In genomic region chr17:77528516-77529327, GRCh38 we compare ENCODE assay signal across 8 cellular contexts.
DNase-seq lines count a peak whose midpoint lies in the region; ATAC-seq and TF ChIP-seq lines count a peak whose summit lies in the region.

No MANE protein-coding gene starts in this region.

- ATAC-seq in left cardiac atrium = peak; percentile 54 to 63
- ATAC-seq in GM18907 (IDR thresholded peaks at IDR 0.05; ENCODE audit: unreplicated experiment) = no peak

- H3K27me3 ChIP-seq in prostate gland (replicated peaks; ENCODE audit: insufficient read depth) = peaks cover 4% of the 10 kb centered on the region

- no peak for TF ChIP-seq CTCF in prostate gland (IDR thresholded peaks at IDR 0.05)

- DNase-seq in activated effector memory CD4-positive, alpha-beta T cell treated with anti-CD3 and anti-CD28 coated beads, Interleukin-2, amount 50 U/mL, for 16 hours = peak; percentile 67
- no peak for DNase-seq in activated effector memory CD4-positive, alpha-beta T cell treated with Interleukin-2 at 50 U/mL for 16 hours
- DNase-seq in activated CD4-positive, alpha-beta T cell treated with anti-CD3 and anti-CD28 coated beads, Interleukin-2, amount 50 U/mL, for 48 hours = peak; percentile 49 to 56
- DNase-seq in left cardiac atrium (no peak), NCI-H187 (lab: John Stamatoyannopoulos, UW) (no peak), prostate gland (ENCODE audit: low spot score) (no peak)
- DNase-seq in stimulated activated CD4-positive, alpha-beta T cell treated with anti-CD3 and anti-CD28 coated beads, Interleukin-4, amount 100 ng/mL, for 1 hour = peak; percentile 41

- H3K4me1 ChIP-seq in prostate gland (replicated peaks) = no peaks in the 10 kb centered on the region

- no peaks in the 10 kb centered on the region for H3K36me3 ChIP-seq in prostate gland

- no peaks in the 10 kb centered on the region for H3K9me3 ChIP-seq in prostate gland

- 4% methylated on average over 66 of the region's 66 CpGs for WGBS in prostate gland

- no peak for TF ChIP-seq POLR2A in prostate gland (IDR thresholded peaks at IDR 0.05)

- intact Hi-C loops in left cardiac atrium (cut with DNase I) (no loop called here), prostate gland (cut with DNase I) (no loop called here)

- no peak overlapping the region for H3K27ac ChIP-seq in prostate gland

- H3K4me3 ChIP-seq in prostate gland = peak overlapping the region in 1 of 2 donors; percentile 17

Comparison
In these comparisons a context has a peak if more than half of its experiments do, and no peak if none do; other contexts are left out.
1. DNase-seq: peak in activated effector memory CD4-positive, alpha-beta T cell treated with anti-CD3 and anti-CD28 coated beads, Interleukin-2, amount 50 U/mL, for 16 hours (single experiment), activated CD4-positive, alpha-beta T cell treated with anti-CD3 and anti-CD28 coated beads, Interleukin-2, amount 50 U/mL, for 48 hours (2 of 2) and stimulated activated CD4-positive, alpha-beta T cell treated with anti-CD3 and anti-CD28 coated beads, Interleukin-4, amount 100 ng/mL, for 1 hour (single experiment); none in activated effector memory CD4-positive, alpha-beta T cell treated with Interleukin-2 at 50 U/mL for 16 hours (single experiment), left cardiac atrium (single experiment), NCI-H187 (0 of 2) and prostate gland (single experiment).